Comparison of ENCODE assay signal across 7 cellular contexts in genomic region chr9:96417610-96418073, GRCh38. TPM values are rescaled to one million over a fixed set of nuclear protein-coding genes. Genes with fewer than 3 reads are reported as not detected.
DNase-seq lines count a peak whose midpoint lies in the region; ATAC-seq, FAIRE-seq and TF ChIP-seq lines count a peak whose summit lies in the region.

No MANE protein-coding gene starts in this region.

- H4K8ac ChIP-seq in mesenchymal stem cell (ENCODE audit: low read length) = peak overlapping the region; percentile 84

- peaks cover 17% of the 10 kb centered on the region for H3K36me3 Mint-ChIP-seq in central memory CD8-positive, alpha-beta T cell (ENCODE audit: insufficient read depth)

- WGBS in mesenchymal stem cell = under 1% methylated on average over 56 of the region's 65 CpGs
- 1% methylated on average over 23 to 35 of the region's 65 CpGs for WGBS in tibial nerve, 2 donors

- no peak for TF ChIP-seq CTCF in PC-9 (conservative IDR thresholded peaks at IDR 0.05)
- TF ChIP-seq CTCF in tibial nerve (IDR thresholded peaks at IDR 0.05) = no peak

- intact Hi-C loops in PC-9 (cut with micrococcal nuclease; ENCODE audit: unreplicated experiment) = loop anchor here (1.0 to 10.0 kb wide), 4 partner anchors 35 to 237 kb away; partner anchors contain the start of genes PRXL2C and SLC35D2

- POLR2A ChIA-PET in PC-9 (lab: Charles Lee; ENCODE audit: unreplicated experiment) = interaction anchor here (0.6 kb wide), 1 partner anchor 1691 kb away, joined by 4 read pairs; the partner anchor contains the start of gene AOPEP

- peak overlapping the region; percentile 52; the same call in 1 of the 2 replicates for H3K27ac ChIP-seq in PC-9
- no peak overlapping the region for H3K27ac ChIP-seq in mesenchymal stem cell (ENCODE audit: low read length, poor library complexity, severe bottlenecking)
- peak overlapping the region; percentile 85 to 100 (median 100) for H3K27ac ChIP-seq in tibial nerve

- peak overlapping the region in 1 of 2 experiments; percentile 78 for H3K23ac ChIP-seq in mesenchymal stem cell (ENCODE audit: low read length in 2 of 2)

- H3K27me3 Mint-ChIP-seq in central memory CD8-positive, alpha-beta T cell = no peaks in the 10 kb centered on the region

- peaks cover 33% of the 10 kb centered on the region for H3K4me1 Mint-ChIP-seq in central memory CD8-positive, alpha-beta T cell

- H3K9me3 ChIP-seq in PC-9 (ENCODE audit: insufficient read depth, low read depth) (no peaks in the 10 kb centered on the region), mesenchymal stem cell (ENCODE audit: control insufficient read depth, low read length) (no peaks in the 10 kb centered on the region), tibial nerve (no peaks in the 10 kb centered on the region)

- H3K4me3 Mint-ChIP-seq in central memory CD8-positive, alpha-beta T cell = peak overlapping the region; percentile 89

- no peak overlapping the region for H2AK5ac ChIP-seq in mesenchymal stem cell (ENCODE audit: low read length, severe bottlenecking)

- H4K20me1 ChIP-seq in PC-9 (ENCODE audit: insufficient read depth) = no peaks in the 10 kb centered on the region

- no peak for FAIRE-seq in H54 (lab: Jason Lieb, UNC)

- H4K91ac ChIP-seq in mesenchymal stem cell (ENCODE audit: low read length) = peak overlapping the region; percentile 30

- peaks cover 40% of the 10 kb centered on the region for H3F3A ChIP-seq in PC-9 (ENCODE audit: insufficient read depth, low read depth)

- H3K27me3 ChIP-seq in PC-9 (ENCODE audit: insufficient read depth, low read depth) (no peaks in the 10 kb centered on the region), mesenchymal stem cell (ENCODE audit: control insufficient read depth in 1 of 2, insufficient read depth in 1 of 2, low read length in 2 of 2) (no peaks in the 10 kb centered on the region), tibial nerve (no peaks in the 10 kb centered on the region)

- H3K36me3 ChIP-seq in PC-9 (ENCODE audit: low read depth) = no peaks in the 10 kb centered on the region
- no peaks in the 10 kb centered on the region for H3K36me3 ChIP-seq in mesenchymal stem cell (ENCODE audit: control insufficient read depth in 1 of 2, insufficient read depth in 2 of 2, low read depth in 1 of 2, low read length in 2 of 2)
- H3K36me3 ChIP-seq in tibial nerve = no peaks in the 10 kb centered on the region

- no peak overlapping the region for H2BK15ac ChIP-seq in mesenchymal stem cell (ENCODE audit: low read depth, poor library complexity, severe bottlenecking)

- peak overlapping the region in 1 of 2 experiments; percentile 78 for H3K4ac ChIP-seq in mesenchymal stem cell (ENCODE audit: low read depth in 1 of 2, low read length in 2 of 2)

- peak; percentile 16 for ATAC-seq in central memory CD8-positive, alpha-beta T cell (replicated peaks; ENCODE audit: extremely low read depth, poor library complexity, severe bottlenecking)

- TF ChIP-seq EP300 in tibial nerve (IDR thresholded peaks at IDR 0.05) = no peak

- peak overlapping the region; percentile 0 for H2BK120ac ChIP-seq in mesenchymal stem cell (ENCODE audit: low read depth, low read length)

- H3K27ac Mint-ChIP-seq in central memory CD8-positive, alpha-beta T cell (ENCODE audit: low read depth) = peak overlapping the region; percentile 85

- H3K4me3 ChIP-seq in PC-9 (peak overlapping the region; percentile 97), mesenchymal stem cell (ENCODE audit: insufficient read depth in 1 of 2, low read depth in 1 of 2, low read length in 2 of 2) (peak overlapping the region; percentile 80 to 90), tibial nerve (peak overlapping the region; percentile 67 to 98 (median 86))

- no TSS peak for BruUV-seq in PC-9 (replicated peaks; lab: Mats Ljungman, UMichigan)

- H3K79me1 ChIP-seq in mesenchymal stem cell (replicated peaks; ENCODE audit: low read length, poor library complexity, severe bottlenecking) = no peaks in the 10 kb centered on the region

- H3K4me2 ChIP-seq in PC-9 = peak overlapping the region; percentile 98
- peak overlapping the region; percentile 100 for H3K4me2 ChIP-seq in mesenchymal stem cell (ENCODE audit: low read length, poor library complexity, severe bottlenecking)

- no peak overlapping the region for H2BK5ac ChIP-seq in mesenchymal stem cell (ENCODE audit: low read depth, low read length, poor library complexity, severe bottlenecking)

- peak overlapping the region; percentile 79 for H3K9ac ChIP-seq in mesenchymal stem cell (ENCODE audit: low read length)

- H3K18ac ChIP-seq in mesenchymal stem cell (ENCODE audit: low read depth in 1 of 2, low read length in 2 of 2) = peak overlapping the region; percentile 30 to 68

- H2BK12ac ChIP-seq in mesenchymal stem cell (ENCODE audit: low read length in 2 of 2) = no peak overlapping the region

- H3K9me3 Mint-ChIP-seq in central memory CD8-positive, alpha-beta T cell = no peaks in the 10 kb centered on the region

- H3K79me2 ChIP-seq in PC-9 (ENCODE audit: low read depth) = peaks cover 45% of the 10 kb centered on the region

- DNase-seq in H54 (ENCODE audit: insufficient read length, low spot score) = peak; percentile 34
- DNase-seq in PC-9 = no peak
- peak in 1 of 2 donors; percentile 42 for DNase-seq in central memory CD8-positive, alpha-beta T cell (ENCODE audit: low spot score in 2 of 2)
- DNase-seq in mesenchymal stem cell = peak; percentile 22
- DNase-seq in tibial nerve (ENCODE audit: low spot score in 2 of 2) = no peak
- DNase-seq in DMS53 treated with DMSO at 0.1 percent for 48 hours (lab: John Stamatoyannopoulos, UW; ENCODE audit: unreplicated experiment) = no peak
- no peak for DNase-seq in NK-92 (lab: John Stamatoyannopoulos, UW; ENCODE audit: unreplicated experiment)

- peak overlapping the region in 1 of 2 experiments; percentile 68 for H3K14ac ChIP-seq in mesenchymal stem cell (ENCODE audit: low read length in 2 of 2)

- H3K9me2 ChIP-seq in PC-9 (ENCODE audit: insufficient read depth) = no peaks in the 10 kb centered on the region; the same call in 1 of the 2 replicates

- H2AFZ ChIP-seq in PC-9 = peak overlapping the region; percentile 95
- peak overlapping the region; percentile 96 for H2AFZ ChIP-seq in mesenchymal stem cell (ENCODE audit: low read depth, low read length)

- CTCF ChIA-PET in PC-9 (lab: Charles Lee) = no interaction called here

- TF ChIP-seq POLR2A in H54 (IDR thresholded peaks at IDR 0.05; ENCODE audit: low read depth, low read length) (no peak; the same call in 1 of the 2 replicates), tibial nerve (IDR thresholded peaks at IDR 0.05) (no peak)

- H3K4me1 ChIP-seq in PC-9 (replicated peaks; ENCODE audit: insufficient read depth) = peaks cover 33% of the 10 kb centered on the region
- H3K4me1 ChIP-seq in mesenchymal stem cell (ENCODE audit: control insufficient read depth, insufficient read depth, low read depth, low read length) = peaks cover 7% of the 10 kb centered on the region
- H3K4me1 ChIP-seq in tibial nerve = peaks cover 6 to 33% (median 25%) of the 10 kb centered on the region in 4 donors

RNA-seq across cellular contexts. Expression of gene ZNF367, which starts 0.5 kb away (rescaled TPM):
- total RNA-seq in PC-9 (2021) = 12.6 and 14.0 TPM in 2 replicates
- 0.66 TPM for polyA plus RNA-seq in mesenchymal stem cell (2013, experiment 1 of 2)
- 0.62 TPM for polyA plus RNA-seq in mesenchymal stem cell (2013, experiment 2 of 2)
- 1 to 10 TPM; 2.5 to 4.3 (median 3.1) TPM for total RNA-seq in tibial nerve

RNA-seq across cellular contexts. Expression of gene HABP4, which starts 32.3 kb away (rescaled TPM):
- total RNA-seq in PC-9 (2021) (8.1 and 11.0 TPM in 2 replicates), tibial nerve (10 to 100 TPM; 42.8 to 50.0 (median 46.3) TPM)
- 19.7 TPM for polyA plus RNA-seq in mesenchymal stem cell (2013, experiment 1 of 2)
- polyA plus RNA-seq in mesenchymal stem cell (2013, experiment 2 of 2) = 18.7 TPM

RNA-seq across cellular contexts. Expression of gene SLC35D2, which starts 34.1 kb away (rescaled TPM):
- total RNA-seq in PC-9 (2021) (27.6 and 34.4 TPM in 2 replicates), tibial nerve (10 to 100 TPM; 25.1 to 66.6 (median 32.0) TPM)
- polyA plus RNA-seq in mesenchymal stem cell (2013, experiment 1 of 2) = 36.4 TPM
- 37.6 TPM for polyA plus RNA-seq in mesenchymal stem cell (2013, experiment 2 of 2)

Comparison
In these comparisons a context has a peak if more than half of its experiments do, and no peak if none do; other contexts are left out.
1. DNase-seq: peak in H54 (single experiment) and mesenchymal stem cell (single experiment); none in PC-9 (0 of 2), tibial nerve (0 of 2), DMS53 treated with DMSO at 0.1 percent for 48 hours (single experiment) and NK-92 (single experiment).
2. Peak in every context shown above with its lines, with median percentiles within 50 percentile points of each other: H3K4me3 ChIP-seq.